ENCODE assay signal across 1 cellular context in the genomic region with DNA sequence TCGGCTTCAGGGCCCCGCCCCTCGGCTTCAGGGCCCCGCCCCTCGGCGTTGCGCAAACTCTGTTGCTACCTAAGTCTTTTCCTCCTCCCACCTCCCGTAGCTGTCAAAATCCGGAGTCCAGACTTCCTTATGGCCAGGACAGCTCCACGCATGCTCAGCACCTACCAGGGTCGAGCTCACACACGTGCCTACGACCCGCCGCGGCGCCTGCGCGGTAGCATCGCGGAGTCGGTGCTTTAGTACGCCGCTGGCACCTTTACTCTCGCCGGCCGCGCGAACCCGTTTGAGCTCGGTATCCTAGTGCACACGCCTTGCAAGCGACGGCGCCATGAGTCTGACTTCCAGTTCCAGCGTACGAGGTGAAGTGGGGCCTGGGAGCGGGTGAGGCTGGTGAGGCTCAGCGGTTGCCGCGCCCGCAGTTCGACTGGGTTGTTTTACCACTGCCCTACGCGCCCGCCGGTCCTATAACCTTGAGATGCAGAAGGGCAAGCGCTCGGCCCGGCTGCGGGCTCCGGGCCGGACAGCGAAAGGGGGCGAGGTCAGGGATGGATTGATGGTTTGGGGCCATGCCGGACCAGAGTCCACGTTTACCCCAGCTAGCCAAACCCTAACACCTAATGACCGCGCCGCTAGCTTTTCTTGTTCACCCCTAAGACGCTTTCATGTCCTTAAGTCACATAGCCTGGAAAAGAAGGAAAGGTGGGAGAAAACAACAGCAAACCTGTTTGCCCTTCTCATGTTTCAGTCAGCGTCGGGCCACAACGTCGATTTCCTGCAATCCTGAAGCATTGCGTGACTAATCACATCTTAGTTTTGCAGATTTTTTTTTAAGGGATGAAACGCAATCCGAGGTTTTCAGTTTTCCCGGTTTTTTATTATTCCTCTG.
TF ChIP-seq lines count a peak whose summit lies in the region.

A gene (plus strand): TSS at position 217 of the 886 bp plus-strand sequence. CDS start 112 bp downstream, at position 329.

TF ChIP-seq in K562, 482 proteins besides CTCF, POLR2A, EP300 and RAD21 (continued from another document and continues in another):
- TF ChIP-seq, protein P1, sequence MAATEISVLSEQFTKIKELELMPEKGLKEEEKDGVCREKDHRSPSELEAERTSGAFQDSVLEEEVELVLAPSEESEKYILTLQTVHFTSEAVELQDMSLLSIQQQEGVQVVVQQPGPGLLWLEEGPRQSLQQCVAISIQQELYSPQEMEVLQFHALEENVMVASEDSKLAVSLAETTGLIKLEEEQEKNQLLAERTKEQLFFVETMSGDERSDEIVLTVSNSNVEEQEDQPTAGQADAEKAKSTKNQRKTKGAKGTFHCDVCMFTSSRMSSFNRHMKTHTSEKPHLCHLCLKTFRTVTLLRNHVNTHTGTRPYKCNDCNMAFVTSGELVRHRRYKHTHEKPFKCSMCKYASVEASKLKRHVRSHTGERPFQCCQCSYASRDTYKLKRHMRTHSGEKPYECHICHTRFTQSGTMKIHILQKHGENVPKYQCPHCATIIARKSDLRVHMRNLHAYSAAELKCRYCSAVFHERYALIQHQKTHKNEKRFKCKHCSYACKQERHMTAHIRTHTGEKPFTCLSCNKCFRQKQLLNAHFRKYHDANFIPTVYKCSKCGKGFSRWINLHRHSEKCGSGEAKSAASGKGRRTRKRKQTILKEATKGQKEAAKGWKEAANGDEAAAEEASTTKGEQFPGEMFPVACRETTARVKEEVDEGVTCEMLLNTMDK (IDR thresholded peaks at IDR 0.05; ENCODE audit: borderline replicate concordance, insufficient read depth, low read depth, low read length, poor library complexity, severe bottlenecking), result no peak
- TF ChIP-seq ZFX (CRISPR knock-in tag; IDR thresholded peaks at IDR 0.05), result peak; percentile 78
- TF ChIP-seq NFRKB (IDR thresholded peaks at IDR 0.05; ENCODE audit: low read depth), result peak; percentile 56; the same call in 1 of the 2 replicates
- no peak; the same call in 1 of the 2 replicates for TF ChIP-seq SMARCC2 (IDR thresholded peaks at IDR 0.05; ENCODE audit: low read depth)
- peak; percentile 45; the same call in 1 of the 2 replicates for TF ChIP-seq JUN (IDR thresholded peaks at IDR 0.05; ENCODE audit: borderline replicate concordance, low read depth, low read length)
- TF ChIP-seq JUN (CRISPR knock-in tag; IDR thresholded peaks at IDR 0.05; ENCODE audit: borderline replicate concordance), result no peak
- peak; percentile 90 for TF ChIP-seq EP400 (IDR thresholded peaks at IDR 0.05)
- TF ChIP-seq, protein P2, sequence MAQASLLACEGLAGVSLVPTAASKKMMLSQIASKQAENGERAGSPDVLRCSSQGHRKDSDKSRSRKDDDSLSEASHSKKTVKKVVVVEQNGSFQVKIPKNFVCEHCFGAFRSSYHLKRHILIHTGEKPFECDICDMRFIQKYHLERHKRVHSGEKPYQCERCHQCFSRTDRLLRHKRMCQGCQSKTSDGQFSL (CRISPR knock-in tag; IDR thresholded peaks at IDR 0.05), result no peak
- TF ChIP-seq, protein P2 (tag; IDR thresholded peaks at IDR 0.05), result no peak
- TF ChIP-seq ZSCAN32 (CRISPR knock-in tag; IDR thresholded peaks at IDR 0.05), result 0 out of 2 replicates have a peak, but pooled peaks have one; percentile 5
- peak; percentile 70 for TF ChIP-seq BCOR (IDR thresholded peaks at IDR 0.05)
- TF ChIP-seq, protein P3, sequence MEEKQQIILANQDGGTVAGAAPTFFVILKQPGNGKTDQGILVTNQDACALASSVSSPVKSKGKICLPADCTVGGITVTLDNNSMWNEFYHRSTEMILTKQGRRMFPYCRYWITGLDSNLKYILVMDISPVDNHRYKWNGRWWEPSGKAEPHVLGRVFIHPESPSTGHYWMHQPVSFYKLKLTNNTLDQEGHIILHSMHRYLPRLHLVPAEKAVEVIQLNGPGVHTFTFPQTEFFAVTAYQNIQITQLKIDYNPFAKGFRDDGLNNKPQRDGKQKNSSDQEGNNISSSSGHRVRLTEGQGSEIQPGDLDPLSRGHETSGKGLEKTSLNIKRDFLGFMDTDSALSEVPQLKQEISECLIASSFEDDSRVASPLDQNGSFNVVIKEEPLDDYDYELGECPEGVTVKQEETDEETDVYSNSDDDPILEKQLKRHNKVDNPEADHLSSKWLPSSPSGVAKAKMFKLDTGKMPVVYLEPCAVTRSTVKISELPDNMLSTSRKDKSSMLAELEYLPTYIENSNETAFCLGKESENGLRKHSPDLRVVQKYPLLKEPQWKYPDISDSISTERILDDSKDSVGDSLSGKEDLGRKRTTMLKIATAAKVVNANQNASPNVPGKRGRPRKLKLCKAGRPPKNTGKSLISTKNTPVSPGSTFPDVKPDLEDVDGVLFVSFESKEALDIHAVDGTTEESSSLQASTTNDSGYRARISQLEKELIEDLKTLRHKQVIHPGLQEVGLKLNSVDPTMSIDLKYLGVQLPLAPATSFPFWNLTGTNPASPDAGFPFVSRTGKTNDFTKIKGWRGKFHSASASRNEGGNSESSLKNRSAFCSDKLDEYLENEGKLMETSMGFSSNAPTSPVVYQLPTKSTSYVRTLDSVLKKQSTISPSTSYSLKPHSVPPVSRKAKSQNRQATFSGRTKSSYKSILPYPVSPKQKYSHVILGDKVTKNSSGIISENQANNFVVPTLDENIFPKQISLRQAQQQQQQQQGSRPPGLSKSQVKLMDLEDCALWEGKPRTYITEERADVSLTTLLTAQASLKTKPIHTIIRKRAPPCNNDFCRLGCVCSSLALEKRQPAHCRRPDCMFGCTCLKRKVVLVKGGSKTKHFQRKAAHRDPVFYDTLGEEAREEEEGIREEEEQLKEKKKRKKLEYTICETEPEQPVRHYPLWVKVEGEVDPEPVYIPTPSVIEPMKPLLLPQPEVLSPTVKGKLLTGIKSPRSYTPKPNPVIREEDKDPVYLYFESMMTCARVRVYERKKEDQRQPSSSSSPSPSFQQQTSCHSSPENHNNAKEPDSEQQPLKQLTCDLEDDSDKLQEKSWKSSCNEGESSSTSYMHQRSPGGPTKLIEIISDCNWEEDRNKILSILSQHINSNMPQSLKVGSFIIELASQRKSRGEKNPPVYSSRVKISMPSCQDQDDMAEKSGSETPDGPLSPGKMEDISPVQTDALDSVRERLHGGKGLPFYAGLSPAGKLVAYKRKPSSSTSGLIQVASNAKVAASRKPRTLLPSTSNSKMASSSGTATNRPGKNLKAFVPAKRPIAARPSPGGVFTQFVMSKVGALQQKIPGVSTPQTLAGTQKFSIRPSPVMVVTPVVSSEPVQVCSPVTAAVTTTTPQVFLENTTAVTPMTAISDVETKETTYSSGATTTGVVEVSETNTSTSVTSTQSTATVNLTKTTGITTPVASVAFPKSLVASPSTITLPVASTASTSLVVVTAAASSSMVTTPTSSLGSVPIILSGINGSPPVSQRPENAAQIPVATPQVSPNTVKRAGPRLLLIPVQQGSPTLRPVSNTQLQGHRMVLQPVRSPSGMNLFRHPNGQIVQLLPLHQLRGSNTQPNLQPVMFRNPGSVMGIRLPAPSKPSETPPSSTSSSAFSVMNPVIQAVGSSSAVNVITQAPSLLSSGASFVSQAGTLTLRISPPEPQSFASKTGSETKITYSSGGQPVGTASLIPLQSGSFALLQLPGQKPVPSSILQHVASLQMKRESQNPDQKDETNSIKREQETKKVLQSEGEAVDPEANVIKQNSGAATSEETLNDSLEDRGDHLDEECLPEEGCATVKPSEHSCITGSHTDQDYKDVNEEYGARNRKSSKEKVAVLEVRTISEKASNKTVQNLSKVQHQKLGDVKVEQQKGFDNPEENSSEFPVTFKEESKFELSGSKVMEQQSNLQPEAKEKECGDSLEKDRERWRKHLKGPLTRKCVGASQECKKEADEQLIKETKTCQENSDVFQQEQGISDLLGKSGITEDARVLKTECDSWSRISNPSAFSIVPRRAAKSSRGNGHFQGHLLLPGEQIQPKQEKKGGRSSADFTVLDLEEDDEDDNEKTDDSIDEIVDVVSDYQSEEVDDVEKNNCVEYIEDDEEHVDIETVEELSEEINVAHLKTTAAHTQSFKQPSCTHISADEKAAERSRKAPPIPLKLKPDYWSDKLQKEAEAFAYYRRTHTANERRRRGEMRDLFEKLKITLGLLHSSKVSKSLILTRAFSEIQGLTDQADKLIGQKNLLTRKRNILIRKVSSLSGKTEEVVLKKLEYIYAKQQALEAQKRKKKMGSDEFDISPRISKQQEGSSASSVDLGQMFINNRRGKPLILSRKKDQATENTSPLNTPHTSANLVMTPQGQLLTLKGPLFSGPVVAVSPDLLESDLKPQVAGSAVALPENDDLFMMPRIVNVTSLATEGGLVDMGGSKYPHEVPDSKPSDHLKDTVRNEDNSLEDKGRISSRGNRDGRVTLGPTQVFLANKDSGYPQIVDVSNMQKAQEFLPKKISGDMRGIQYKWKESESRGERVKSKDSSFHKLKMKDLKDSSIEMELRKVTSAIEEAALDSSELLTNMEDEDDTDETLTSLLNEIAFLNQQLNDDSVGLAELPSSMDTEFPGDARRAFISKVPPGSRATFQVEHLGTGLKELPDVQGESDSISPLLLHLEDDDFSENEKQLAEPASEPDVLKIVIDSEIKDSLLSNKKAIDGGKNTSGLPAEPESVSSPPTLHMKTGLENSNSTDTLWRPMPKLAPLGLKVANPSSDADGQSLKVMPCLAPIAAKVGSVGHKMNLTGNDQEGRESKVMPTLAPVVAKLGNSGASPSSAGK (IDR thresholded peaks at IDR 0.05), result peak; percentile 98
- TF ChIP-seq, protein P4, sequence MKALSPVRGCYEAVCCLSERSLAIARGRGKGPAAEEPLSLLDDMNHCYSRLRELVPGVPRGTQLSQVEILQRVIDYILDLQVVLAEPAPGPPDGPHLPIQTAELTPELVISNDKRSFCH (CRISPR knock-in tag; IDR thresholded peaks at IDR 0.05), result no peak
- TF ChIP-seq, protein P4 (tag; IDR thresholded peaks at IDR 0.05), result no peak
- 0 out of 2 replicates have a peak, but pooled peaks have one; percentile 18 for TF ChIP-seq MTA3 (IDR thresholded peaks at IDR 0.05; ENCODE audit: borderline replicate concordance)
- 0 out of 2 replicates have a peak, but pooled peaks have one; percentile 26 for TF ChIP-seq MAFG (tag; conservative IDR thresholded peaks at IDR 0.05)
- TF ChIP-seq ELF1 (tag; IDR thresholded peaks at IDR 0.05), result peak; percentile 77
- TF ChIP-seq BHLHE40 (IDR thresholded peaks at IDR 0.05; ENCODE audit: low read length), result peak; percentile 99
- TF ChIP-seq TARDBP (IDR thresholded peaks at IDR 0.05), result no peak
- TF ChIP-seq, protein P5, sequence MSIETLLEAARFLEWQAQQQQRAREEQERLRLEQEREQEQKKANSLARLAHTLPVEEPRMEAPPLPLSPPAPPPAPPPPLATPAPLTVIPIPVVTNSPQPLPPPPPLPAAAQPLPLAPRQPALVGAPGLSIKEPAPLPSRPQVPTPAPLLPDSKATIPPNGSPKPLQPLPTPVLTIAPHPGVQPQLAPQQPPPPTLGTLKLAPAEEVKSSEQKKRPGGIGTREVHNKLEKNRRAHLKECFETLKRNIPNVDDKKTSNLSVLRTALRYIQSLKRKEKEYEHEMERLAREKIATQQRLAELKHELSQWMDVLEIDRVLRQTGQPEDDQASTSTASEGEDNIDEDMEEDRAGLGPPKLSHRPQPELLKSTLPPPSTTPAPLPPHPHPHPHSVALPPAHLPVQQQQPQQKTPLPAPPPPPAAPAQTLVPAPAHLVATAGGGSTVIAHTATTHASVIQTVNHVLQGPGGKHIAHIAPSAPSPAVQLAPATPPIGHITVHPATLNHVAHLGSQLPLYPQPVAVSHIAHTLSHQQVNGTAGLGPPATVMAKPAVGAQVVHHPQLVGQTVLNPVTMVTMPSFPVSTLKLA (conservative IDR thresholded peaks at IDR 0.05), result peak; percentile 96 to 97
- TF ChIP-seq HEY1 (CRISPR knock-in tag; IDR thresholded peaks at IDR 0.05; ENCODE audit: borderline replicate concordance), result no peak
- TF ChIP-seq TAF9B (IDR thresholded peaks at IDR 0.05; ENCODE audit: partially characterized antibody), result peak; percentile 63
- peak; percentile 47; the same call in 1 of the 2 replicates for TF ChIP-seq HDAC8 (tag; IDR thresholded peaks at IDR 0.05)
- TF ChIP-seq ZBED1 (IDR thresholded peaks at IDR 0.05), result no peak
- TF ChIP-seq CBX1 (IDR thresholded peaks at IDR 0.05; ENCODE audit: low read depth), result peak; percentile 80; the same call in 1 of the 2 replicates
- TF ChIP-seq, protein P6, sequence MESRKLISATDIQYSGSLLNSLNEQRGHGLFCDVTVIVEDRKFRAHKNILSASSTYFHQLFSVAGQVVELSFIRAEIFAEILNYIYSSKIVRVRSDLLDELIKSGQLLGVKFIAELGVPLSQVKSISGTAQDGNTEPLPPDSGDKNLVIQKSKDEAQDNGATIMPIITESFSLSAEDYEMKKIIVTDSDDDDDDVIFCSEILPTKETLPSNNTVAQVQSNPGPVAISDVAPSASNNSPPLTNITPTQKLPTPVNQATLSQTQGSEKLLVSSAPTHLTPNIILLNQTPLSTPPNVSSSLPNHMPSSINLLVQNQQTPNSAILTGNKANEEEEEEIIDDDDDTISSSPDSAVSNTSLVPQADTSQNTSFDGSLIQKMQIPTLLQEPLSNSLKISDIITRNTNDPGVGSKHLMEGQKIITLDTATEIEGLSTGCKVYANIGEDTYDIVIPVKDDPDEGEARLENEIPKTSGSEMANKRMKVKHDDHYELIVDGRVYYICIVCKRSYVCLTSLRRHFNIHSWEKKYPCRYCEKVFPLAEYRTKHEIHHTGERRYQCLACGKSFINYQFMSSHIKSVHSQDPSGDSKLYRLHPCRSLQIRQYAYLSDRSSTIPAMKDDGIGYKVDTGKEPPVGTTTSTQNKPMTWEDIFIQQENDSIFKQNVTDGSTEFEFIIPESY (CRISPR knock-in tag; IDR thresholded peaks at IDR 0.05), result peak; percentile 32; the same call in 1 of the 2 replicates
- TF ChIP-seq, protein P7, sequence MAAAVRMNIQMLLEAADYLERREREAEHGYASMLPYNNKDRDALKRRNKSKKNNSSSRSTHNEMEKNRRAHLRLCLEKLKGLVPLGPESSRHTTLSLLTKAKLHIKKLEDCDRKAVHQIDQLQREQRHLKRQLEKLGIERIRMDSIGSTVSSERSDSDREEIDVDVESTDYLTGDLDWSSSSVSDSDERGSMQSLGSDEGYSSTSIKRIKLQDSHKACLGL (CRISPR knock-in tag; IDR thresholded peaks at IDR 0.05; ENCODE audit: borderline replicate concordance, poor library complexity, severe bottlenecking), result no peak
- TF ChIP-seq, protein P8, sequence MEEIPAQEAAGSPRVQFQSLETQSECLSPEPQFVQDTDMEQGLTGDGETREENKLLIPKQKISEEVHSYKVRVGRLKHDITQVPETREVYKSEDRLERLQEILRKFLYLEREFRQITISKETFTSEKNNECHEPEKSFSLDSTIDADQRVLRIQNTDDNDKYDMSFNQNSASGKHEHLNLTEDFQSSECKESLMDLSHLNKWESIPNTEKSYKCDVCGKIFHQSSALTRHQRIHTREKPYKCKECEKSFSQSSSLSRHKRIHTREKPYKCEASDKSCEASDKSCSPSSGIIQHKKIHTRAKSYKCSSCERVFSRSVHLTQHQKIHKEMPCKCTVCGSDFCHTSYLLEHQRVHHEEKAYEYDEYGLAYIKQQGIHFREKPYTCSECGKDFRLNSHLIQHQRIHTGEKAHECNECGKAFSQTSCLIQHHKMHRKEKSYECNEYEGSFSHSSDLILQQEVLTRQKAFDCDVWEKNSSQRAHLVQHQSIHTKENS (CRISPR knock-in tag; IDR thresholded peaks at IDR 0.05), result no peak
- TF ChIP-seq, protein P9, sequence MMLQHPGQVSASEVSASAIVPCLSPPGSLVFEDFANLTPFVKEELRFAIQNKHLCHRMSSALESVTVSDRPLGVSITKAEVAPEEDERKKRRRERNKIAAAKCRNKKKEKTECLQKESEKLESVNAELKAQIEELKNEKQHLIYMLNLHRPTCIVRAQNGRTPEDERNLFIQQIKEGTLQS (IDR thresholded peaks at IDR 0.05), result peak; percentile 34
- TF ChIP-seq, protein P9 (CRISPR knock-in tag; conservative IDR thresholded peaks at IDR 0.05), result no peak
- TF ChIP-seq MAFF (IDR thresholded peaks at IDR 0.05; ENCODE audit: low read length), result 0 out of 2 replicates have a peak, but pooled peaks have one; percentile 6
